Comparison of ENCODE assay signal across 1 cellular context in the genomic region with DNA sequence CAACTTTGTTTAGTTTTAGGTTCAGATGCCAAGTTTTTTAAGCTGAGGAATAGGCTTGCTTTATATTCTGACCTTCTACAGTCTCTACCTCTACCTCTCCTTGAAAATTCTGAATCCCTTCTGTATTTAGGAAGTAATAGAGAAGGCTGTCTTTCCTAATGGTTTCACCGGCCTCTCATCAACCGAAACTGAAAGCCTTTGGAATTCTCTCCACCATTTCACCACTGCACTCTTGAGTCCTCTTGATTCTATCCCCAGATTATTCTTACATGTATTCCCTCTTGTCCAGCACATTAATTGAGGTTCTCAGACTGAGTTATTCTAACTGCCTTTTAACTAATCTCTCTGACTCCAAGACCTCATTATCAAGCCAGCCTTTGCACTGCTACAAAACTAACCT.
TF ChIP-seq lines count a peak whose summit lies in the region.

No MANE protein-coding gene starts in this region.

TF ChIP-seq in GM23338, 12 proteins besides CTCF, POLR2A, EP300 and RAD21 (continued from another document):
- TF ChIP-seq, protein P1, sequence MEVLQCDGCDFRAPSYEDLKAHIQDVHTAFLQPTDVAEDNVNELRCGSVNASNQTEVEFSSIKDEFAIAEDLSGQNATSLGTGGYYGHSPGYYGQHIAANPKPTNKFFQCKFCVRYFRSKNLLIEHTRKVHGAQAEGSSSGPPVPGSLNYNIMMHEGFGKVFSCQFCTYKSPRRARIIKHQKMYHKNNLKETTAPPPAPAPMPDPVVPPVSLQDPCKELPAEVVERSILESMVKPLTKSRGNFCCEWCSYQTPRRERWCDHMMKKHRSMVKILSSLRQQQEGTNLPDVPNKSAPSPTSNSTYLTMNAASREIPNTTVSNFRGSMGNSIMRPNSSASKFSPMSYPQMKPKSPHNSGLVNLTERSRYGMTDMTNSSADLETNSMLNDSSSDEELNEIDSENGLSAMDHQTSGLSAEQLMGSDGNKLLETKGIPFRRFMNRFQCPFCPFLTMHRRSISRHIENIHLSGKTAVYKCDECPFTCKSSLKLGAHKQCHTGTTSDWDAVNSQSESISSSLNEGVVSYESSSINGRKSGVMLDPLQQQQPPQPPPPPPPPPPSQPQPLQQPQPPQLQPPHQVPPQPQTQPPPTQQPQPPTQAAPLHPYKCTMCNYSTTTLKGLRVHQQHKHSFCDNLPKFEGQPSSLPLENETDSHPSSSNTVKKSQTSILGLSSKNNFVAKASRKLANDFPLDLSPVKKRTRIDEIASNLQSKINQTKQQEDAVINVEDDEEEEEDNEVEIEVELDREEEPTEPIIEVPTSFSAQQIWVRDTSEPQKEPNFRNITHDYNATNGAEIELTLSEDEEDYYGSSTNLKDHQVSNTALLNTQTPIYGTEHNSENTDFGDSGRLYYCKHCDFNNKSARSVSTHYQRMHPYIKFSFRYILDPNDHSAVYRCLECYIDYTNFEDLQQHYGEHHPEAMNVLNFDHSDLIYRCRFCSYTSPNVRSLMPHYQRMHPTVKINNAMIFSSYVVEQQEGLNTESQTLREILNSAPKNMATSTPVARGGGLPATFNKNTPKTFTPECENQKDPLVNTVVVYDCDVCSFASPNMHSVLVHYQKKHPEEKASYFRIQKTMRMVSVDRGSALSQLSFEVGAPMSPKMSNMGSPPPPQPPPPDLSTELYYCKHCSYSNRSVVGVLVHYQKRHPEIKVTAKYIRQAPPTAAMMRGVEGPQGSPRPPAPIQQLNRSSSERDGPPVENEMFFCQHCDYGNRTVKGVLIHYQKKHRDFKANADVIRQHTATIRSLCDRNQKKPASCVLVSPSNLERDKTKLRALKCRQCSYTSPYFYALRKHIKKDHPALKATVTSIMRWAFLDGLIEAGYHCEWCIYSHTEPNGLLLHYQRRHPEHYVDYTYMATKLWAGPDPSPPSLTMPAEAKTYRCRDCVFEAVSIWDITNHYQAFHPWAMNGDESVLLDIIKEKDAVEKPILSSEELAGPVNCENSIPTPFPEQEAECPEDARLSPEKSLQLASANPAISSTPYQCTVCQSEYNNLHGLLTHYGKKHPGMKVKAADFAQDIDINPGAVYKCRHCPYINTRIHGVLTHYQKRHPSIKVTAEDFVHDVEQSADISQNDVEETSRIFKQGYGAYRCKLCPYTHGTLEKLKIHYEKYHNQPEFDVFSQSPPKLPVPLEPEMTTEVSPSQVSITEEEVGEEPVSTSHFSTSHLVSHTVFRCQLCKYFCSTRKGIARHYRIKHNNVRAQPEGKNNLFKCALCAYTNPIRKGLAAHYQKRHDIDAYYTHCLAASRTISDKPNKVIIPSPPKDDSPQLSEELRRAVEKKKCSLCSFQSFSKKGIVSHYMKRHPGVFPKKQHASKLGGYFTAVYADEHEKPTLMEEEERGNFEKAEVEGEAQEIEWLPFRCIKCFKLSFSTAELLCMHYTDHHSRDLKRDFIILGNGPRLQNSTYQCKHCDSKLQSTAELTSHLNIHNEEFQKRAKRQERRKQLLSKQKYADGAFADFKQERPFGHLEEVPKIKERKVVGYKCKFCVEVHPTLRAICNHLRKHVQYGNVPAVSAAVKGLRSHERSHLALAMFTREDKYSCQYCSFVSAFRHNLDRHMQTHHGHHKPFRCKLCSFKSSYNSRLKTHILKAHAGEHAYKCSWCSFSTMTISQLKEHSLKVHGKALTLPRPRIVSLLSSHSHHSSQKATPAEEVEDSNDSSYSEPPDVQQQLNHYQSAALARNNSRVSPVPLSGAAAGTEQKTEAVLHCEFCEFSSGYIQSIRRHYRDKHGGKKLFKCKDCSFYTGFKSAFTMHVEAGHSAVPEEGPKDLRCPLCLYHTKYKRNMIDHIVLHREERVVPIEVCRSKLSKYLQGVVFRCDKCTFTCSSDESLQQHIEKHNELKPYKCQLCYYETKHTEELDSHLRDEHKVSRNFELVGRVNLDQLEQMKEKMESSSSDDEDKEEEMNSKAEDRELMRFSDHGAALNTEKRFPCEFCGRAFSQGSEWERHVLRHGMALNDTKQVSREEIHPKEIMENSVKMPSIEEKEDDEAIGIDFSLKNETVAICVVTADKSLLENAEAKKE (CRISPR knock-in tag; IDR thresholded peaks at IDR 0.05): no peak
